ENCODE assay signal across 8 cellular contexts in the genomic region with DNA sequence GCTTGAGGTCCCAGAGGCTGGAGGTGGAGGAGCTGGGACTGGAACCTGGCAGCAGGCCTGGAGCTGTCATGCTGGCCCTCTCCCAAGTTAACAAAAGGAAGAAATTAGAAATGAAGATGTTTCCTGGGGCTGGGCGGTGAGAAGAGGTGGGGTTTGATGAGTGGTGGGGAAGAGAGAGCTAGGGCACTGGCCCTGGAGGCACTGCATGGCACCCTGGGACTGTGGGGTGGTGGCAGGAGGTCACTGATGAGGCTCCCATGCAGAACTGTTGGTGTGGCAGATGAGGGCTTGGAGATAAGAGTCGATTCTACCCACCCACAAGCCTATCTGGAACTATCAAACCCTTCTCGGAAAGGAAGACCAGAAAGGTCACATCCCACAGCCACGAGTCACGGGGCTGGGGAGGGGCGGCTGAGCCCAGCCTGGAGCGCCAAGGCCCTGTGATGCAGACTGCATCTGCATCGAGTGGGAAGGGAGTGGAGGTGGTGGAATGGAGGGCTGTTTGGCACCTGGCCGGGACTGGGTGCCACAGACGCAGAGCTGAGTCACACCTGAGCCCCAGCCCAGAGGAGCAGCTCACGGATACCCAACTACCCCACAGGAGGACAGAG. TPM values are rescaled to one million over a fixed set of nuclear protein-coding genes. Genes with fewer than 3 reads are reported as not detected.
A peak's percentile ranks its signal among the peaks of the same experiment; 100 is the strongest.
DNase-seq lines count a peak whose midpoint lies in the region; ATAC-seq and TF ChIP-seq lines count a peak whose summit lies in the region.

No MANE protein-coding gene starts in this region.

- CTCF ChIA-PET in CD8-positive, alpha-beta T cell (lab: Charles Lee) = no interaction called here
- CTCF ChIA-PET in OCI-LY7 (lab: Charles Lee; ENCODE audit: unreplicated experiment) = no interaction called here

- H3K79me2 ChIP-seq in OCI-LY7 (ENCODE audit: insufficient read depth, low read depth, low read length) = no peaks in the 10 kb centered on the region

- no TSS peak for BruUV-seq in OCI-LY7 (replicated peaks; lab: Mats Ljungman, UMichigan)

- no peaks in the 10 kb centered on the region for H3K27me3 ChIP-seq in CD8-positive, alpha-beta T cell (ENCODE audit: insufficient read depth, low read length)

- H3K9me2 ChIP-seq in OCI-LY7 (ENCODE audit: insufficient read depth, low read length) = no peaks in the 10 kb centered on the region

- POLR2A ChIA-PET in CD8-positive, alpha-beta T cell (lab: Charles Lee) = interaction anchor here (1.5 kb wide), 1 partner anchor 55 kb away, joined by 4 read pairs; no protein-coding TSS in a partner anchor
- POLR2A ChIA-PET in OCI-LY7 (lab: Charles Lee) = interaction anchor here (0.6 to 1.1 kb wide), 2 partner anchors 27 to 29 kb away, joined by 3 read pairs; no protein-coding TSS in a partner anchor

- no peak overlapping the region for H3K4me2 ChIP-seq in OCI-LY7 (ENCODE audit: low read length)

- no peaks in the 10 kb centered on the region for H3K9me3 ChIP-seq in CD8-positive, alpha-beta T cell (ENCODE audit: low read length)
- no peaks in the 10 kb centered on the region for H3K9me3 ChIP-seq in OCI-LY7 (ENCODE audit: low read length)

- DNase-seq in CD8-positive, alpha-beta T cell = no peak
- DNase-seq in NCI-H226 (peak; percentile 49), astrocyte of the spinal cord (ENCODE audit: low read depth, low spot score) (peak; percentile 49), nephron progenitor cell (no peak), OCI-LY7 (ENCODE audit: low spot score) (no peak)

- no peaks in the 10 kb centered on the region for H3K9me3 Mint-ChIP-seq in CD8-positive, alpha-beta T cell
- H3K9me3 Mint-ChIP-seq in nephron progenitor cell = peaks cover 5% of the 10 kb centered on the region

- no peaks in the 10 kb centered on the region for H3K4me1 ChIP-seq in CD8-positive, alpha-beta T cell (ENCODE audit: insufficient read depth, low read length)
- H3K4me1 ChIP-seq in OCI-LY7 (ENCODE audit: insufficient read depth, low read length, poor library complexity, severe bottlenecking) = no peaks in the 10 kb centered on the region

- H3K4me3 ChIP-seq in CD8-positive, alpha-beta T cell (ENCODE audit: low read depth, low read length) = no peak overlapping the region
- H3K4me3 ChIP-seq in astrocyte of the spinal cord (ENCODE audit: low read depth, low read length) (no peak overlapping the region), OCI-LY7 (ENCODE audit: low read depth, low read length, poor library complexity, severe bottlenecking) (no peak overlapping the region)

- in situ Hi-C loops in astrocyte of the spinal cord (cut with HindIII; ENCODE audit: low sequenced_read_pairs) = no loop called here

- H3K4me3 Mint-ChIP-seq in CD8-positive, alpha-beta T cell = no peak overlapping the region
- H3K4me3 Mint-ChIP-seq in nephron progenitor cell = no peak overlapping the region

- H3K4me1 Mint-ChIP-seq in CD8-positive, alpha-beta T cell (ENCODE audit: low read depth) = peaks cover 9% of the 10 kb centered on the region
- H3K4me1 Mint-ChIP-seq in nephron progenitor cell = peaks cover 32% of the 10 kb centered on the region

- H3K36me3 ChIP-seq in CD8-positive, alpha-beta T cell (ENCODE audit: insufficient read depth, low read length) = peaks cover 3% of the 10 kb centered on the region
- H3K36me3 ChIP-seq in OCI-LY7 (ENCODE audit: insufficient read depth, low read length) = no peaks in the 10 kb centered on the region; the same call in 1 of the 2 replicates

- H3K36me3 Mint-ChIP-seq in CD8-positive, alpha-beta T cell = peaks cover 44% of the 10 kb centered on the region
- peaks cover 67% of the 10 kb centered on the region for H3K36me3 Mint-ChIP-seq in nephron progenitor cell (ENCODE audit: low read depth)

- peak overlapping the region; percentile 70 for H3K27ac Mint-ChIP-seq in CD8-positive, alpha-beta T cell
- H3K27ac Mint-ChIP-seq in nephron progenitor cell = peak overlapping the region; percentile 94

- ATAC-seq in CD8-positive, alpha-beta T cell = no peak
- ATAC-seq in GM18502 (IDR thresholded peaks at IDR 0.05; ENCODE audit: poor library complexity, unreplicated experiment) (no peak), HG02759 (IDR thresholded peaks at IDR 0.05; ENCODE audit: unreplicated experiment) (no peak), GM21619 (IDR thresholded peaks at IDR 0.05; ENCODE audit: unreplicated experiment) (no peak)

- H3K27me3 Mint-ChIP-seq in CD8-positive, alpha-beta T cell (ENCODE audit: low read depth) = no peaks in the 10 kb centered on the region
- H3K27me3 Mint-ChIP-seq in nephron progenitor cell (ENCODE audit: low read depth, poor library complexity) = peaks cover 5% of the 10 kb centered on the region

- intact Hi-C loops in CD8-positive, alpha-beta T cell (cut with DNase I, micrococcal nuclease) = no loop called here
- intact Hi-C loops in OCI-LY7 (cut with micrococcal nuclease; ENCODE audit: unreplicated experiment) = no loop called here

- H4K20me1 ChIP-seq in OCI-LY7 (ENCODE audit: insufficient read depth, low read length) = no peaks in the 10 kb centered on the region

- no peak for TF ChIP-seq CTCF in CD8-positive, alpha-beta T cell (IDR thresholded peaks at IDR 0.05)
- no peak for TF ChIP-seq CTCF in astrocyte of the spinal cord (IDR thresholded peaks at IDR 0.05; ENCODE audit: low read depth, low read length)
- no peak for TF ChIP-seq CTCF in nephron progenitor cell (IDR thresholded peaks at IDR 0.05)
- no peak for TF ChIP-seq CTCF in OCI-LY7 (conservative IDR thresholded peaks at IDR 0.05; ENCODE audit: low read length)

- H3K27ac ChIP-seq in CD8-positive, alpha-beta T cell (ENCODE audit: low read depth, low read length) = no peak overlapping the region
- no peak overlapping the region for H3K27ac ChIP-seq in OCI-LY7 (ENCODE audit: low read depth, low read length, poor library complexity, severe bottlenecking)

- no peak overlapping the region for H2AFZ ChIP-seq in OCI-LY7 (ENCODE audit: low read length)

RNA-seq across cellular contexts. Expression of a gene that starts 29.4 kb away (rescaled TPM):
- total RNA-seq in CD8-positive, alpha-beta T cell = 10 to 100 TPM; 27.4 to 29.8 TPM
- 85.6 and 107 TPM in 2 replicates for total RNA-seq in OCI-LY7 (2014; rRNA removed; shearing (Covaris generic))
- 121 and 126 TPM in 2 replicates for total RNA-seq in OCI-LY7 (2022)

RNA-seq across cellular contexts. Expression of a gene that starts 29.6 kb away (rescaled TPM):
- 1 to 10 TPM; 2.1 to 3.0 TPM for total RNA-seq in CD8-positive, alpha-beta T cell
- 10.1 and 10.4 TPM in 2 replicates for total RNA-seq in OCI-LY7 (2014; rRNA removed; shearing (Covaris generic))
- total RNA-seq in OCI-LY7 (2022) = 20.5 and 20.6 TPM in 2 replicates

Comparison
In these comparisons a context has a peak if more than half of its experiments do, and no peak if none do; other contexts are left out.
1. DNase-seq: peak in NCI-H226 (single experiment) and astrocyte of the spinal cord (single experiment); none in CD8-positive, alpha-beta T cell (0 of 7), nephron progenitor cell (single experiment) and OCI-LY7 (single experiment).